ENCODE assay signal across 18 cellular contexts in the genomic region with DNA sequence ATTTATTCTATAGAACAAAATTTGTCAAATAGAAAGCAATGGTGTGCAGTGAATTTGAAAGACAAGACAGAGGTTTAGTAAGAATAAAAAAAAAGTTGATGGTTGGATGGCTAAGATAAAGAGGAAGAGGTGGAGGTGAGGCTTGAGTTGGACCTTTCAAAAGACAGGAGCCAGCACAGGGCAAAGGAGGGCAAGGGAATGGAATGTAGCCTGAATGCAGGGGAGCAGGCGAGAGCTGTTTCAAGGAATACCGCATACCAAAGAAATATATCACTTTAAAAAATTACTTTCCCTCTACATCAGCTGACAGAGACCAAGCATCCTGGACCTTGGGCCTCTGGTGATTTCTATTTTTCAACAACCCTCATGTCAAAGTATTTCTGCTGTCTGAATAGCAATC. TPM values are rescaled to one million over a fixed set of nuclear protein-coding genes. Genes with fewer than 3 reads are reported as not detected.
DNase-seq lines count a peak whose midpoint lies in the region; ATAC-seq and TF ChIP-seq lines count a peak whose summit lies in the region.
"Had no signal": no experiment of that assay in that cellular context is flagged by ENCODE, and none has a peak within 500 bp of the region (broad histone marks: within the 10 kb centered on the region; RNA-seq: fewer than 3 reads in every experiment).

No MANE protein-coding gene starts in this region.

- H3K4me3 ChIP-seq in GM23338 (no peak overlapping the region), endodermal cell (ENCODE audit: low read length) (no peak overlapping the region)

- H3K9me3 ChIP-seq in endodermal cell (ENCODE audit: control insufficient read depth, low read length): no peaks in the 10 kb centered on the region
- H3K9me3 ChIP-seq: BE2C had no signal

- no peaks in the 10 kb centered on the region for H3K79me2 ChIP-seq in GM23338 (replicated peaks; ENCODE audit: insufficient read depth)

- H3K36me3 ChIP-seq in GM23338 (ENCODE audit: insufficient read depth) (no peaks in the 10 kb centered on the region), endodermal cell (ENCODE audit: control insufficient read depth, insufficient read depth, low read length) (no peaks in the 10 kb centered on the region)
- H3K36me3 ChIP-seq: BE2C had no signal

- TF ChIP-seq CTCF in GM23338 (conservative IDR thresholded peaks at IDR 0.05; ENCODE audit: low read depth in 2 of 2) (no peak), endodermal cell (conservative IDR thresholded peaks at IDR 0.05) (no peak)

- no peak overlapping the region for H3K4me3 Mint-ChIP-seq in GM23338
- no peak overlapping the region for H3K4me3 Mint-ChIP-seq in endodermal cell
- H3K4me3 Mint-ChIP-seq: CD4-positive, CD25-positive, alpha-beta regulatory T cell; CD8-positive, alpha-beta memory T cell; IgD-negative memory B cell had no signal

- peak overlapping the region; percentile 26; the same call in 1 of the 2 replicates for H3K27ac Mint-ChIP-seq in GM23338
- no peak overlapping the region for H3K27ac Mint-ChIP-seq in endodermal cell
- H3K27ac Mint-ChIP-seq: CD4-positive, CD25-positive, alpha-beta regulatory T cell; CD8-positive, alpha-beta memory T cell; IgD-negative memory B cell had no signal

- WGBS in endodermal cell (ENCODE audit: insufficient coverage in 1 of 2, insufficient read length in 1 of 2), 2 experiments: 82% methylated on average over 2 of the region's 2 CpGs; no CpG with 5 or more reads in 1 of the 2 experiments

- DNase-seq in GM23338 (ENCODE audit: low spot score) (peak; percentile 45), endodermal cell (peak; percentile 47), kidney glomerular epithelial cell (lab: John Stamatoyannopoulos, UW) (peak; percentile 76), T-helper 9 cell (no peak)
- DNase-seq in activated T-cell treated with anti-CD3 and anti-CD28 coated beads, Interleukin-2, amount 50 U/mL, for 48 hours: no peak
- DNase-seq: BE2C; C1 segment of cervical spinal cord; CD4-positive, CD25-positive, alpha-beta regulatory T cell; CD8-positive, alpha-beta memory T cell; COR-L47; DMS 273 treated with DMSO at 0.1 percent for 48 hours; DMS53; DND-41; EL; HCEC 1CT had no signal

- H3K27me3 ChIP-seq in GM23338 (ENCODE audit: insufficient read depth) (no peaks in the 10 kb centered on the region), endodermal cell (ENCODE audit: control insufficient read depth, insufficient read depth, low read length, poor library complexity, severe bottlenecking) (no peaks in the 10 kb centered on the region)
- H3K27me3 ChIP-seq: BE2C had no signal

- no peaks in the 10 kb centered on the region for H3F3A ChIP-seq in GM23338 (replicated peaks; ENCODE audit: low read depth)

- no peak overlapping the region for H2AFZ ChIP-seq in GM23338

- peak; percentile 89 for ATAC-seq in GM23338
- ATAC-seq in HG03045 (IDR thresholded peaks at IDR 0.05; ENCODE audit: unreplicated experiment): no peak
- ATAC-seq: HepG2 had no signal

- H3K36me3 Mint-ChIP-seq in GM23338 (ENCODE audit: low read depth) (no peaks in the 10 kb centered on the region), endodermal cell (ENCODE audit: low read depth) (no peaks in the 10 kb centered on the region)
- H3K36me3 Mint-ChIP-seq: CD4-positive, CD25-positive, alpha-beta regulatory T cell; CD8-positive, alpha-beta memory T cell; IgD-negative memory B cell had no signal

- peaks cover 16% of the 10 kb centered on the region; the same call in 2 of the 3 replicates for H3K4me1 Mint-ChIP-seq in GM23338
- no peaks in the 10 kb centered on the region for H3K4me1 Mint-ChIP-seq in endodermal cell
- H3K4me1 Mint-ChIP-seq: CD4-positive, CD25-positive, alpha-beta regulatory T cell; CD8-positive, alpha-beta memory T cell; IgD-negative memory B cell had no signal

- H3K27ac ChIP-seq in GM23338 (ENCODE audit: low read depth): no peak overlapping the region
- no peak overlapping the region for H3K27ac ChIP-seq in endodermal cell (ENCODE audit: low read depth, low read length)

- no peaks in the 10 kb centered on the region for H3K27me3 Mint-ChIP-seq in GM23338 (ENCODE audit: insufficient read depth, low read depth, poor library complexity)
- no peaks in the 10 kb centered on the region for H3K27me3 Mint-ChIP-seq in endodermal cell (ENCODE audit: insufficient read depth)
- H3K27me3 Mint-ChIP-seq: CD4-positive, CD25-positive, alpha-beta regulatory T cell; CD8-positive, alpha-beta memory T cell had no signal

- H3K4me1 ChIP-seq in GM23338 (ENCODE audit: insufficient read depth): no peaks in the 10 kb centered on the region
- no peaks in the 10 kb centered on the region for H3K4me1 ChIP-seq in endodermal cell (ENCODE audit: control insufficient read depth, insufficient read depth, low read length)
- H3K4me1 ChIP-seq: BE2C had no signal

- no peaks in the 10 kb centered on the region for H4K20me1 ChIP-seq in GM23338 (replicated peaks; ENCODE audit: insufficient read depth)

- H3K4me2 ChIP-seq in GM23338: no peak overlapping the region

- no peak overlapping the region for H3K9ac ChIP-seq in endodermal cell (ENCODE audit: extremely low read depth, low read length, poor library complexity, severe bottlenecking)

- H3K9me3 Mint-ChIP-seq in GM23338: no peaks in the 10 kb centered on the region
- no peaks in the 10 kb centered on the region for H3K9me3 Mint-ChIP-seq in endodermal cell

- H3K9me2 ChIP-seq in GM23338 (ENCODE audit: insufficient read depth): no peaks in the 10 kb centered on the region

TF ChIP-seq in GM23338, 12 proteins besides CTCF, POLR2A, EP300 and RAD21:
- no peak for TF ChIP-seq EZH2 (IDR thresholded peaks at IDR 0.05; ENCODE audit: low read depth, unreplicated experiment)
- TF ChIP-seq STAT1 (IDR thresholded peaks at IDR 0.05; ENCODE audit: unreplicated experiment): no peak
- TF ChIP-seq ZNF331 (CRISPR knock-in tag; IDR thresholded peaks at IDR 0.05; ENCODE audit: low read depth): no peak
- no peak for TF ChIP-seq ZNF114 (CRISPR knock-in tag; IDR thresholded peaks at IDR 0.05)
- TF ChIP-seq, protein P1, sequence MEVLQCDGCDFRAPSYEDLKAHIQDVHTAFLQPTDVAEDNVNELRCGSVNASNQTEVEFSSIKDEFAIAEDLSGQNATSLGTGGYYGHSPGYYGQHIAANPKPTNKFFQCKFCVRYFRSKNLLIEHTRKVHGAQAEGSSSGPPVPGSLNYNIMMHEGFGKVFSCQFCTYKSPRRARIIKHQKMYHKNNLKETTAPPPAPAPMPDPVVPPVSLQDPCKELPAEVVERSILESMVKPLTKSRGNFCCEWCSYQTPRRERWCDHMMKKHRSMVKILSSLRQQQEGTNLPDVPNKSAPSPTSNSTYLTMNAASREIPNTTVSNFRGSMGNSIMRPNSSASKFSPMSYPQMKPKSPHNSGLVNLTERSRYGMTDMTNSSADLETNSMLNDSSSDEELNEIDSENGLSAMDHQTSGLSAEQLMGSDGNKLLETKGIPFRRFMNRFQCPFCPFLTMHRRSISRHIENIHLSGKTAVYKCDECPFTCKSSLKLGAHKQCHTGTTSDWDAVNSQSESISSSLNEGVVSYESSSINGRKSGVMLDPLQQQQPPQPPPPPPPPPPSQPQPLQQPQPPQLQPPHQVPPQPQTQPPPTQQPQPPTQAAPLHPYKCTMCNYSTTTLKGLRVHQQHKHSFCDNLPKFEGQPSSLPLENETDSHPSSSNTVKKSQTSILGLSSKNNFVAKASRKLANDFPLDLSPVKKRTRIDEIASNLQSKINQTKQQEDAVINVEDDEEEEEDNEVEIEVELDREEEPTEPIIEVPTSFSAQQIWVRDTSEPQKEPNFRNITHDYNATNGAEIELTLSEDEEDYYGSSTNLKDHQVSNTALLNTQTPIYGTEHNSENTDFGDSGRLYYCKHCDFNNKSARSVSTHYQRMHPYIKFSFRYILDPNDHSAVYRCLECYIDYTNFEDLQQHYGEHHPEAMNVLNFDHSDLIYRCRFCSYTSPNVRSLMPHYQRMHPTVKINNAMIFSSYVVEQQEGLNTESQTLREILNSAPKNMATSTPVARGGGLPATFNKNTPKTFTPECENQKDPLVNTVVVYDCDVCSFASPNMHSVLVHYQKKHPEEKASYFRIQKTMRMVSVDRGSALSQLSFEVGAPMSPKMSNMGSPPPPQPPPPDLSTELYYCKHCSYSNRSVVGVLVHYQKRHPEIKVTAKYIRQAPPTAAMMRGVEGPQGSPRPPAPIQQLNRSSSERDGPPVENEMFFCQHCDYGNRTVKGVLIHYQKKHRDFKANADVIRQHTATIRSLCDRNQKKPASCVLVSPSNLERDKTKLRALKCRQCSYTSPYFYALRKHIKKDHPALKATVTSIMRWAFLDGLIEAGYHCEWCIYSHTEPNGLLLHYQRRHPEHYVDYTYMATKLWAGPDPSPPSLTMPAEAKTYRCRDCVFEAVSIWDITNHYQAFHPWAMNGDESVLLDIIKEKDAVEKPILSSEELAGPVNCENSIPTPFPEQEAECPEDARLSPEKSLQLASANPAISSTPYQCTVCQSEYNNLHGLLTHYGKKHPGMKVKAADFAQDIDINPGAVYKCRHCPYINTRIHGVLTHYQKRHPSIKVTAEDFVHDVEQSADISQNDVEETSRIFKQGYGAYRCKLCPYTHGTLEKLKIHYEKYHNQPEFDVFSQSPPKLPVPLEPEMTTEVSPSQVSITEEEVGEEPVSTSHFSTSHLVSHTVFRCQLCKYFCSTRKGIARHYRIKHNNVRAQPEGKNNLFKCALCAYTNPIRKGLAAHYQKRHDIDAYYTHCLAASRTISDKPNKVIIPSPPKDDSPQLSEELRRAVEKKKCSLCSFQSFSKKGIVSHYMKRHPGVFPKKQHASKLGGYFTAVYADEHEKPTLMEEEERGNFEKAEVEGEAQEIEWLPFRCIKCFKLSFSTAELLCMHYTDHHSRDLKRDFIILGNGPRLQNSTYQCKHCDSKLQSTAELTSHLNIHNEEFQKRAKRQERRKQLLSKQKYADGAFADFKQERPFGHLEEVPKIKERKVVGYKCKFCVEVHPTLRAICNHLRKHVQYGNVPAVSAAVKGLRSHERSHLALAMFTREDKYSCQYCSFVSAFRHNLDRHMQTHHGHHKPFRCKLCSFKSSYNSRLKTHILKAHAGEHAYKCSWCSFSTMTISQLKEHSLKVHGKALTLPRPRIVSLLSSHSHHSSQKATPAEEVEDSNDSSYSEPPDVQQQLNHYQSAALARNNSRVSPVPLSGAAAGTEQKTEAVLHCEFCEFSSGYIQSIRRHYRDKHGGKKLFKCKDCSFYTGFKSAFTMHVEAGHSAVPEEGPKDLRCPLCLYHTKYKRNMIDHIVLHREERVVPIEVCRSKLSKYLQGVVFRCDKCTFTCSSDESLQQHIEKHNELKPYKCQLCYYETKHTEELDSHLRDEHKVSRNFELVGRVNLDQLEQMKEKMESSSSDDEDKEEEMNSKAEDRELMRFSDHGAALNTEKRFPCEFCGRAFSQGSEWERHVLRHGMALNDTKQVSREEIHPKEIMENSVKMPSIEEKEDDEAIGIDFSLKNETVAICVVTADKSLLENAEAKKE (CRISPR knock-in tag; IDR thresholded peaks at IDR 0.05): no peak

RNA-seq across cellular contexts. Expression of a gene that starts 38.0 kb away (rescaled TPM):
- 3.0 and 3.9 TPM in 2 replicates for total RNA-seq in GM23338 (2014; rRNA removed; shearing (Covaris generic))
- polyA plus RNA-seq in GM23338 (2016; fragmentation: Nextera tagmentation; extraction: Ambion mirVana): 1.6 and 4.3 TPM in 2 replicates
- total RNA-seq in endodermal cell: 10 to 100 TPM in 1 of 2 donors, 1 to 10 TPM in 1; 5.6 to 12.4 TPM
- polyA plus RNA-seq in endodermal cell (2013, experiment 1 of 2): 27.2 TPM
- 28.9 TPM for polyA plus RNA-seq in endodermal cell (2013, experiment 2 of 2)
- total RNA-seq: CD4-positive, CD25-positive, alpha-beta regulatory T cell; CD8-positive, alpha-beta memory T cell; HepG2 had no signal
- polyA plus RNA-seq: CD4-positive, CD25-positive, alpha-beta regulatory T cell; HepG2; IgD-negative memory B cell had no signal

Comparison
In these comparisons a context has a peak if more than half of its experiments do, and no peak if none do; other contexts are left out.
1. DNase-seq: peak in GM23338 (single experiment), endodermal cell (single experiment) and kidney glomerular epithelial cell (single experiment); none in T-helper 9 cell (single experiment) and activated T-cell treated with anti-CD3 and anti-CD28 coated beads, Interleukin-2, amount 50 U/mL, for 48 hours (0 of 2).